13 cellular contexts compared by ENCODE assay signal in genomic region chr5:170280090-170280493, GRCh38. TPM values are rescaled to one million over a fixed set of nuclear protein-coding genes. Genes with fewer than 3 reads are reported as not detected.
DNase-seq lines count a peak whose midpoint lies in the region; ATAC-seq and TF ChIP-seq lines count a peak whose summit lies in the region.
"Had no signal": no experiment of that assay in that cellular context is flagged by ENCODE, and none has a peak within 500 bp of the region (broad histone marks: within the 10 kb centered on the region; RNA-seq: fewer than 3 reads in every experiment).

No MANE protein-coding gene starts in this region.

- intact Hi-C loops in breast epithelium (cut with DNase I; ENCODE audit: low total_unique reads): no loop called here
- intact Hi-C loops in mammary epithelial cell (cut with micrococcal nuclease): no loop called here
- intact Hi-C loops in uterus (cut with DNase I; ENCODE audit: low total_unique reads): no loop called here

- POLR2A ChIA-PET in activated naive CD8-positive, alpha-beta T cell treated with anti-CD3 and anti-CD28 coated beads, Interleukin-2, amount 10 ng/mL, durations not matched to agents 7 days and 5 days (lab: Charles Lee): interaction anchor here (0.7 to 30.6 kb wide), 6 partner anchors 6 to 53 kb away, joined by 3 to 1094 read pairs (median 22); partner anchors contain the start of gene LCP2

- H3K9me3 ChIP-seq in breast epithelium: no peaks in the 10 kb centered on the region
- no peaks in the 10 kb centered on the region for H3K9me3 ChIP-seq in mammary epithelial cell (replicated peaks; ENCODE audit: insufficient read depth, low read length)
- peaks cover 0 to 2% of the 10 kb centered on the region in 2 donors for H3K9me3 ChIP-seq in muscle layer of duodenum (ENCODE audit: control insufficient read depth in 1 of 2, low read length in 2 of 2)
- no peaks in the 10 kb centered on the region for H3K9me3 ChIP-seq in uterus
- H3K9me3 ChIP-seq: SJCRH30 had no signal

- H3K36me3 Mint-ChIP-seq in activated naive CD8-positive, alpha-beta T cell treated with anti-CD3 and anti-CD28 coated beads, Interleukin-2, amount 10 ng/mL, durations not matched to agents 7 days and 5 days: peaks cover 65% of the 10 kb centered on the region

- no peaks in the 10 kb centered on the region for H3K27me3 Mint-ChIP-seq in activated naive CD8-positive, alpha-beta T cell treated with anti-CD3 and anti-CD28 coated beads, Interleukin-2, amount 10 ng/mL, durations not matched to agents 7 days and 5 days

- peak overlapping the region; percentile 88 for H3K27ac Mint-ChIP-seq in activated naive CD8-positive, alpha-beta T cell treated with anti-CD3 and anti-CD28 coated beads, Interleukin-2, amount 10 ng/mL, durations not matched to agents 7 days and 5 days

- no peak overlapping the region for H3K9ac ChIP-seq in mammary epithelial cell (ENCODE audit: insufficient read depth, low read length)

- TF ChIP-seq CTCF in breast epithelium (IDR thresholded peaks at IDR 0.05): no peak
- no peak for TF ChIP-seq CTCF in mammary epithelial cell (conservative IDR thresholded peaks at IDR 0.05 in 1 of 2, IDR thresholded peaks at IDR 0.05 in 1 of 2; ENCODE audit: extremely low read depth in 1 of 2, insufficient read depth in 1 of 2, low read depth in 1 of 2, low read length in 2 of 2)
- no peak for TF ChIP-seq CTCF in uterus (IDR thresholded peaks at IDR 0.05)

- H3K27me3 ChIP-seq in breast epithelium: no peaks in the 10 kb centered on the region
- peaks cover 4% of the 10 kb centered on the region for H3K27me3 ChIP-seq in mammary epithelial cell (ENCODE audit: insufficient read depth, low read length)
- no peaks in the 10 kb centered on the region for H3K27me3 ChIP-seq in muscle layer of duodenum (ENCODE audit: low read depth, low read length)
- H3K27me3 ChIP-seq in uterus: no peaks in the 10 kb centered on the region
- H3K27me3 ChIP-seq: SJCRH30 had no signal

- H3K4me3 ChIP-seq in breast epithelium (no peak overlapping the region), mammary epithelial cell (replicated peaks in 1 of 3; ENCODE audit: insufficient read depth in 1 of 3, low read depth in 2 of 3, low read length in 3 of 3) (no peak overlapping the region), muscle layer of duodenum (ENCODE audit: low read depth in 1 of 2, low read length in 2 of 2) (no peak overlapping the region), uterus (no peak overlapping the region)
- H3K4me3 ChIP-seq: SJCRH30 had no signal

- dilution Hi-C loops in mammary epithelial cell (cut with HindIII; ENCODE audit: low sequenced_read_pairs): no loop called here

- no peaks in the 10 kb centered on the region for H3K9me3 Mint-ChIP-seq in activated naive CD8-positive, alpha-beta T cell treated with anti-CD3 and anti-CD28 coated beads, Interleukin-2, amount 10 ng/mL, durations not matched to agents 7 days and 5 days

- H2AFZ ChIP-seq in mammary epithelial cell (ENCODE audit: low read depth, low read length): no peak overlapping the region

- H3K4me1 Mint-ChIP-seq in activated naive CD8-positive, alpha-beta T cell treated with anti-CD3 and anti-CD28 coated beads, Interleukin-2, amount 10 ng/mL, durations not matched to agents 7 days and 5 days: peaks cover 86% of the 10 kb centered on the region

- peak overlapping the region; percentile 50 to 75 for H3K27ac ChIP-seq in breast epithelium
- no peak overlapping the region for H3K27ac ChIP-seq in mammary epithelial cell (ENCODE audit: insufficient read depth, low read depth, low read length)
- peak overlapping the region; percentile 29 for H3K27ac ChIP-seq in muscle layer of duodenum (ENCODE audit: low read length)
- peak overlapping the region; percentile 75 to 80 for H3K27ac ChIP-seq in uterus
- H3K27ac ChIP-seq: SJCRH30 had no signal

- CTCF ChIA-PET in mammary epithelial cell (lab: Charles Lee; ENCODE audit: low non-redundant PET): interaction anchor here (0.7 kb wide), 1 partner anchor 123 kb away, joined by 36 read pairs; no protein-coding TSS in a partner anchor

- no peaks in the 10 kb centered on the region for H3K4me1 ChIP-seq in breast epithelium
- no peaks in the 10 kb centered on the region for H3K4me1 ChIP-seq in mammary epithelial cell (ENCODE audit: insufficient read depth, low read length)
- peaks cover 11 to 21% of the 10 kb centered on the region in 2 donors for H3K4me1 ChIP-seq in muscle layer of duodenum (ENCODE audit: control insufficient read depth in 1 of 2, insufficient read depth in 2 of 2, low read length in 2 of 2)
- peaks cover 0 to 3% of the 10 kb centered on the region in 2 donors for H3K4me1 ChIP-seq in uterus
- H3K4me1 ChIP-seq: SJCRH30 had no signal

- H4K20me1 ChIP-seq in mammary epithelial cell (ENCODE audit: insufficient read depth, low read length): no peaks in the 10 kb centered on the region

- ATAC-seq in activated naive CD8-positive, alpha-beta T cell treated with anti-CD3 and anti-CD28 coated beads, Interleukin-2, amount 10 ng/mL, durations not matched to agents 7 days and 5 days (ENCODE audit: low read depth): no peak
- ATAC-seq in GM21825 (IDR thresholded peaks at IDR 0.05; ENCODE audit: unreplicated experiment): no peak
- ATAC-seq in HG02623 (IDR thresholded peaks at IDR 0.05; ENCODE audit: unreplicated experiment): no peak

- TF ChIP-seq POLR2A in breast epithelium (IDR thresholded peaks at IDR 0.05) (no peak), uterus (IDR thresholded peaks at IDR 0.05) (no peak)

- no peaks in the 10 kb centered on the region for H3K79me2 ChIP-seq in mammary epithelial cell (ENCODE audit: insufficient read depth, low read length)

- 27% methylated on average over 5 of the region's 6 CpGs for WGBS in mammary epithelial cell (ENCODE audit: low coverage, missing lambda C conversion rate)

- H3K4me2 ChIP-seq in mammary epithelial cell (ENCODE audit: insufficient read depth, low read depth, low read length): no peak overlapping the region

- DNase-seq in breast epithelium (ENCODE audit: low spot score in 2 of 2) (peak in 1 of 2 donors; percentile 80), mammary epithelial cell (no peak), uterus (peak; percentile 69 to 81), GM19240 (ENCODE audit: insufficient read length, low spot score) (no peak)
- no peak for DNase-seq in activated naive CD8-positive, alpha-beta T cell treated with anti-CD3 and anti-CD28 coated beads, Interleukin-2, amount 10 ng/mL, durations not matched to agents 7 days and 5 days
- DNase-seq: activated CD4-positive, alpha-beta T cell treated with anti-CD3 and anti-CD28 coated beads for 4 hours; MV-4-11; NCI-H526; SJCRH30 had no signal

- in situ Hi-C loops in mammary epithelial cell (cut with MboI; ENCODE audit: low sequenced_read_pairs in 2 of 2): no loop called here

- peak overlapping the region; percentile 69 for H3K4me3 Mint-ChIP-seq in activated naive CD8-positive, alpha-beta T cell treated with anti-CD3 and anti-CD28 coated beads, Interleukin-2, amount 10 ng/mL, durations not matched to agents 7 days and 5 days

- no TSS peak for BruUV-seq in mammary epithelial cell (replicated peaks; lab: Mats Ljungman, UMichigan)

- H3K36me3 ChIP-seq in breast epithelium (no peaks in the 10 kb centered on the region), mammary epithelial cell (ENCODE audit: insufficient read depth, low read length) (no peaks in the 10 kb centered on the region), muscle layer of duodenum (ENCODE audit: control insufficient read depth in 1 of 2, insufficient read depth in 2 of 2, low read length in 2 of 2) (peaks cover 0 to 5% of the 10 kb centered on the region in 2 donors), uterus (no peaks in the 10 kb centered on the region)
- H3K36me3 ChIP-seq: SJCRH30 had no signal

RNA-seq across cellular contexts. Expression of gene LCP2, which starts 17.5 kb away (rescaled TPM):
- total RNA-seq in breast epithelium (10 to 100 TPM; 15.4 to 41.4 (median 21.8) TPM), mammary epithelial cell (not detected), uterus (10 to 100 TPM in 3 of 4 donors, 1 to 10 TPM in 1; 1.3 to 19.1 (median 11.2) TPM)
- polyA plus RNA-seq in mammary epithelial cell: not detected
- not detected for polyA minus RNA-seq in mammary epithelial cell
- 100 to 1,000 TPM; 444 to 452 TPM for total RNA-seq in activated naive CD8-positive, alpha-beta T cell treated with anti-CD3 and anti-CD28 coated beads, Interleukin-2, amount 10 ng/mL, durations not matched to agents 7 days and 5 days
- total RNA-seq: pulmonary artery endothelial cell, SJCRH30 had no signal

RNA-seq across cellular contexts. Expression of gene C5orf58, which starts 47.3 kb away (rescaled TPM):
- total RNA-seq in breast epithelium (under 1 TPM in 2 of 3 donors, not detected in 1; 0.15 to 0.80 TPM), mammary epithelial cell (not detected), uterus (not detected)
- polyA plus RNA-seq in mammary epithelial cell: not detected
- not detected for polyA minus RNA-seq in mammary epithelial cell
- total RNA-seq in activated naive CD8-positive, alpha-beta T cell treated with anti-CD3 and anti-CD28 coated beads, Interleukin-2, amount 10 ng/mL, durations not matched to agents 7 days and 5 days: not detected
- total RNA-seq: pulmonary artery endothelial cell, SJCRH30 had no signal

Comparison
In these comparisons a context has a peak if more than half of its experiments do, and no peak if none do; other contexts are left out.
1. DNase-seq: peak in uterus (2 of 2); none in mammary epithelial cell (single experiment), activated naive CD8-positive, alpha-beta T cell treated with anti-CD3 and anti-CD28 coated beads, Interleukin-2, amount 10 ng/mL, durations not matched to agents 7 days and 5 days (single experiment) and GM19240 (single experiment).
2. RNA of gene LCP2, which starts 17.5 kb away (total RNA-seq): 444 to 452 TPM in activated naive CD8-positive, alpha-beta T cell treated with anti-CD3 and anti-CD28 coated beads, Interleukin-2, amount 10 ng/mL, durations not matched to agents 7 days and 5 days; 15.4 to 41.4 TPM in breast epithelium, 1.3 to 19.1 TPM in uterus and not detected in mammary epithelial cell; every median in the first group is over 10 times any median in the second.